Comparison of ENCODE assay signal across 29 cellular contexts in the genomic region with DNA sequence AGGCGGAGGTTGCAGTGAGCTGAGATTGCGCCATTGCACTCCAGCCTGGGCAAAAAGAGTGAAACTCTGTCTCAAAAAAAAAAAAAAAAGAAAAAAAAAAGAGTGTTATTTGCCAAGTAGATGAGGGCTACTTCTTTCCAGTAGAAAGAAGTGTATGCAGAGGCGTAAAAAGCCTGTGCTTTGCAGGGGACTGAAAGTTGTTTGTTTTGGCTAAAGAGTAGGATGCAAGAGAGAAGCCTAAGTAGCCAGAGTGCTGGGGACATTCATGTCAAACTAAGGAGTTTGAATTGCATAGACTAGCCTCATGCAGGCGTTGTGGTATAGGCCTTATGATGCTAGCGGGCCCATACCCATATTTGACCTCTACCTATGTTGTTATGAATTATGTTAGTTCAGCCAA. TPM values are rescaled to one million over a fixed set of nuclear protein-coding genes. Genes with fewer than 3 reads are reported as not detected.
"Had no signal": no experiment of that assay in that cellular context is flagged by ENCODE, and none has a peak within 500 bp of the region (broad histone marks: within the 10 kb centered on the region; RNA-seq: fewer than 3 reads in every experiment).

No MANE protein-coding gene starts in this region.

- H3K4me1 Mint-ChIP-seq: nephron, neural crest cell had no signal

- H3K4me1 ChIP-seq: heart right ventricle, suprapubic skin, tibial nerve, uterus had no signal

- H3K4me3 Mint-ChIP-seq: memory B cell; naive thymus-derived CD8-positive, alpha-beta T cell; nephron; neural crest cell; stimulated activated naive B cell treated with anti-CD40 and anti-IgM and Interleukin-4, amounts not matched to agents 10 μg/mL and 1 μg/mL and 100 μg/mL, for 72 hours had no signal

- H3K27ac ChIP-seq: heart right ventricle, hepatocyte, pancreas, prostate gland, skin epidermis, suprapubic skin, thoracic aorta, tibial nerve, uterus had no signal

- H3K27me3 ChIP-seq: heart right ventricle, hepatocyte, pancreas, suprapubic skin, tibial nerve, upper lobe of left lung, uterus had no signal

- H3K9me3 Mint-ChIP-seq: memory B cell; naive thymus-derived CD8-positive, alpha-beta T cell; neural crest cell had no signal

- H3K9me3 ChIP-seq: mucosa of descending colon, pancreas, prostate gland, suprapubic skin, thoracic aorta, tibial nerve, upper lobe of left lung, uterus had no signal

- H3K4me3 ChIP-seq: heart right ventricle, hepatocyte, mucosa of descending colon, pancreas, prostate gland, skin epidermis, suprapubic skin, thoracic aorta, tibial nerve, upper lobe of left lung, uterus had no signal

- H3K27me3 Mint-ChIP-seq: memory B cell; naive thymus-derived CD8-positive, alpha-beta T cell; stimulated activated naive B cell treated with anti-CD40 and anti-IgM and Interleukin-4, amounts not matched to agents 10 μg/mL and 1 μg/mL and 100 μg/mL, for 72 hours had no signal

- DNase-seq: heart right ventricle; islet precursor cell; midbrain; mucosa of descending colon; naive thymus-derived CD8-positive, alpha-beta T cell; nucleus accumbens; pancreas; posterior cingulate gyrus; retina; right cardiac atrium; stimulated activated CD4-positive, alpha-beta T cell treated with anti-CD3 and anti-CD28 coated beads, Interleukin-12 subunit alpha, Interleukin-12 subunit beta, amount 100 ng/mL, for 4 hours; stimulated activated CD4-positive, alpha-beta T cell treated with anti-CD3 and anti-CD28 coated beads, Interleukin-15, amount 100 ng/mL, for 24 hours; stimulated activated CD4-positive, alpha-beta T cell treated with anti-CD3 and anti-CD28 coated beads, Interleukin-2, amount 100 ng/mL, for 24 hours; stimulated activated CD4-positive, alpha-beta T cell treated with anti-CD3 and anti-CD28 coated beads, Interleukin-4, amount 100 ng/mL, for 1 hour; stimulated activated naive B cell treated with anti-CD40 and anti-IgM and Interleukin-4, amounts not matched to agents 10 μg/mL and 1 μg/mL and 100 μg/mL, for 72 hours; stimulated activated naive CD8-positive, alpha-beta T cell treated with anti-CD3 and anti-CD28 coated beads, Interleukin-15, Interleukin-2, amounts not matched to agents 100 U/mL and 50 U/mL, for 24 hours; upper lobe of left lung; uterus had no signal

- H3K36me3 ChIP-seq: heart right ventricle, pancreas, prostate gland, suprapubic skin, thoracic aorta, tibial nerve, upper lobe of left lung, uterus had no signal

- H3K36me3 Mint-ChIP-seq: memory B cell; stimulated activated naive B cell treated with anti-CD40 and anti-IgM and Interleukin-4, amounts not matched to agents 10 μg/mL and 1 μg/mL and 100 μg/mL, for 72 hours had no signal

- ATAC-seq: heart right ventricle; mucosa of descending colon; naive thymus-derived CD8-positive, alpha-beta T cell; pancreas; right cardiac atrium; sciatic nerve; stimulated activated naive B cell treated with anti-CD40 and anti-IgM and Interleukin-4, amounts not matched to agents 10 μg/mL and 1 μg/mL and 100 μg/mL, for 72 hours; stimulated activated naive CD8-positive, alpha-beta T cell treated with anti-CD3 and anti-CD28 coated beads, Interleukin-15, Interleukin-2, amounts not matched to agents 100 U/mL and 50 U/mL, for 24 hours had no signal

- H3K27ac Mint-ChIP-seq: memory B cell; naive thymus-derived CD8-positive, alpha-beta T cell; nephron; stimulated activated naive B cell treated with anti-CD40 and anti-IgM and Interleukin-4, amounts not matched to agents 10 μg/mL and 1 μg/mL and 100 μg/mL, for 72 hours had no signal

RNA-seq across cellular contexts. Expression of gene HSD17B6, which starts 9.5 kb away (rescaled TPM):
- total RNA-seq: lung microvascular endothelial cell had no signal
